1 cellular context compared by ENCODE assay signal in the genomic region with DNA sequence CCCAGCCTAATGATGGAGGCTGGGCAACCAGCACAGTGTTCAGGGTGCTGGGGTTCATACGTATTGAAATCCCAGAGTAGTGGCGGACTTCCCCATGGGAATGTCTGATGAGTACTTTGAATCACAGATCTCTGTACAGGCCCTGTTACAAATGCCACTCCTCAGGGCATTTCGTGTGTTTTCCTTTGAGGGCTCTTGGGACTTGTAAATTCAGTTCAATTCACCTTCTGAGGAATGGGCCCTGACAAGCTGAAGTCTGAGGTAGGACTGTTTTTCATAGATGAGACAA.
TF ChIP-seq lines count a peak whose summit lies in the region.

No MANE protein-coding gene starts in this region.

TF ChIP-seq in K562, 482 proteins besides CTCF, POLR2A, EP300 and RAD21 (continued from another document and continues in another):
- TF ChIP-seq, protein P1, sequence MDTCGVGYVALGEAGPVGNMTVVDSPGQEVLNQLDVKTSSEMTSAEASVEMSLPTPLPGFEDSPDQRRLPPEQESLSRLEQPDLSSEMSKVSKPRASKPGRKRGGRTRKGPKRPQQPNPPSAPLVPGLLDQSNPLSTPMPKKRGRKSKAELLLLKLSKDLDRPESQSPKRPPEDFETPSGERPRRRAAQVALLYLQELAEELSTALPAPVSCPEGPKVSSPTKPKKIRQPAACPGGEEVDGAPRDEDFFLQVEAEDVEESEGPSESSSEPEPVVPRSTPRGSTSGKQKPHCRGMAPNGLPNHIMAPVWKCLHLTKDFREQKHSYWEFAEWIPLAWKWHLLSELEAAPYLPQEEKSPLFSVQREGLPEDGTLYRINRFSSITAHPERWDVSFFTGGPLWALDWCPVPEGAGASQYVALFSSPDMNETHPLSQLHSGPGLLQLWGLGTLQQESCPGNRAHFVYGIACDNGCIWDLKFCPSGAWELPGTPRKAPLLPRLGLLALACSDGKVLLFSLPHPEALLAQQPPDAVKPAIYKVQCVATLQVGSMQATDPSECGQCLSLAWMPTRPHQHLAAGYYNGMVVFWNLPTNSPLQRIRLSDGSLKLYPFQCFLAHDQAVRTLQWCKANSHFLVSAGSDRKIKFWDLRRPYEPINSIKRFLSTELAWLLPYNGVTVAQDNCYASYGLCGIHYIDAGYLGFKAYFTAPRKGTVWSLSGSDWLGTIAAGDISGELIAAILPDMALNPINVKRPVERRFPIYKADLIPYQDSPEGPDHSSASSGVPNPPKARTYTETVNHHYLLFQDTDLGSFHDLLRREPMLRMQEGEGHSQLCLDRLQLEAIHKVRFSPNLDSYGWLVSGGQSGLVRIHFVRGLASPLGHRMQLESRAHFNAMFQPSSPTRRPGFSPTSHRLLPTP (IDR thresholded peaks at IDR 0.05; ENCODE audit: borderline replicate concordance, extremely low read depth, insufficient read length): no peak
- no peak for TF ChIP-seq ZNF212 (CRISPR knock-in tag; IDR thresholded peaks at IDR 0.05)
- no peak for TF ChIP-seq GTF2A2 (tag; IDR thresholded peaks at IDR 0.05)
- TF ChIP-seq PRPF4 (IDR thresholded peaks at IDR 0.05; ENCODE audit: insufficient read depth, low read depth, low read length, poor library complexity, severe bottlenecking): no peak
- TF ChIP-seq TBP (optimal IDR thresholded peaks at IDR 0.05; ENCODE audit: low read depth, low read length): peak; percentile 59
- TF ChIP-seq ARHGAP35 (IDR thresholded peaks at IDR 0.05; ENCODE audit: partially characterized antibody): no peak
- TF ChIP-seq TAF9B (IDR thresholded peaks at IDR 0.05; ENCODE audit: partially characterized antibody): peak; percentile 7
- TF ChIP-seq RFX7 (CRISPR knock-in tag; IDR thresholded peaks at IDR 0.05): no peak
- TF ChIP-seq, protein P2, sequence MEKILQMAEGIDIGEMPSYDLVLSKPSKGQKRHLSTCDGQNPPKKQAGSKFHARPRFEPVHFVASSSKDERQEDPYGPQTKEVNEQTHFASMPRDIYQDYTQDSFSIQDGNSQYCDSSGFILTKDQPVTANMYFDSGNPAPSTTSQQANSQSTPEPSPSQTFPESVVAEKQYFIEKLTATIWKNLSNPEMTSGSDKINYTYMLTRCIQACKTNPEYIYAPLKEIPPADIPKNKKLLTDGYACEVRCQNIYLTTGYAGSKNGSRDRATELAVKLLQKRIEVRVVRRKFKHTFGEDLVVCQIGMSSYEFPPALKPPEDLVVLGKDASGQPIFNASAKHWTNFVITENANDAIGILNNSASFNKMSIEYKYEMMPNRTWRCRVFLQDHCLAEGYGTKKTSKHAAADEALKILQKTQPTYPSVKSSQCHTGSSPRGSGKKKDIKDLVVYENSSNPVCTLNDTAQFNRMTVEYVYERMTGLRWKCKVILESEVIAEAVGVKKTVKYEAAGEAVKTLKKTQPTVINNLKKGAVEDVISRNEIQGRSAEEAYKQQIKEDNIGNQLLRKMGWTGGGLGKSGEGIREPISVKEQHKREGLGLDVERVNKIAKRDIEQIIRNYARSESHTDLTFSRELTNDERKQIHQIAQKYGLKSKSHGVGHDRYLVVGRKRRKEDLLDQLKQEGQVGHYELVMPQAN (IDR thresholded peaks at IDR 0.05; ENCODE audit: borderline replicate concordance): no peak
- TF ChIP-seq NFIX (CRISPR knock-in tag; IDR thresholded peaks at IDR 0.05; ENCODE audit: low read depth): no peak
- no peak for TF ChIP-seq LARP7 (IDR thresholded peaks at IDR 0.05)
- no peak for TF ChIP-seq SMARCA4 (IDR thresholded peaks at IDR 0.05)
- TF ChIP-seq ZNF436 (CRISPR knock-in tag; IDR thresholded peaks at IDR 0.05): no peak
- no peak for TF ChIP-seq ZNF76 (CRISPR knock-in tag; IDR thresholded peaks at IDR 0.05; ENCODE audit: borderline replicate concordance)
- TF ChIP-seq RBM14 (IDR thresholded peaks at IDR 0.05; ENCODE audit: borderline replicate concordance, insufficient read depth, low read depth, low read length): no peak
- TF ChIP-seq KHSRP (IDR thresholded peaks at IDR 0.05): no peak
- TF ChIP-seq CCNT2 (IDR thresholded peaks at IDR 0.05; ENCODE audit: borderline replicate concordance, extremely low read depth, insufficient read length, low read depth, low read length): no peak
- peak; percentile 20 for TF ChIP-seq SMAD1 (IDR thresholded peaks at IDR 0.05; ENCODE audit: low read depth, low read length, partially characterized antibody)
- no peak for TF ChIP-seq ZNF121 (CRISPR knock-in tag; conservative IDR thresholded peaks at IDR 0.05)
- TF ChIP-seq POLR3A (IDR thresholded peaks at IDR 0.05; ENCODE audit: borderline replicate concordance, extremely low read depth, insufficient read depth, insufficient read length): no peak
- TF ChIP-seq POLR2B (IDR thresholded peaks at IDR 0.05; ENCODE audit: low read depth, partially characterized antibody): peak; percentile 54
- no peak for TF ChIP-seq ZNF146 (CRISPR knock-in tag; IDR thresholded peaks at IDR 0.05; ENCODE audit: unreplicated experiment)
- TF ChIP-seq MCM5 (IDR thresholded peaks at IDR 0.05; ENCODE audit: low read depth): no peak
- no peak for TF ChIP-seq ZNF23 (CRISPR knock-in tag; IDR thresholded peaks at IDR 0.05)
- TF ChIP-seq, protein P3, sequence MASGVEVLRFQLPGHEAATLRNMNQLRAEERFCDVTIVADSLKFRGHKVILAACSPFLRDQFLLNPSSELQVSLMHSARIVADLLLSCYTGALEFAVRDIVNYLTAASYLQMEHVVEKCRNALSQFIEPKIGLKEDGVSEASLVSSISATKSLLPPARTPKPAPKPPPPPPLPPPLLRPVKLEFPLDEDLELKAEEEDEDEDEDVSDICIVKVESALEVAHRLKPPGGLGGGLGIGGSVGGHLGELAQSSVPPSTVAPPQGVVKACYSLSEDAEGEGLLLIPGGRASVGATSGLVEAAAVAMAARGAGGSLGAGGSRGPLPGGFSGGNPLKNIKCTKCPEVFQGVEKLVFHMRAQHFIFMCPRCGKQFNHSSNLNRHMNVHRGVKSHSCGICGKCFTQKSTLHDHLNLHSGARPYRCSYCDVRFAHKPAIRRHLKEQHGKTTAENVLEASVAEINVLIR (CRISPR knock-in tag; IDR thresholded peaks at IDR 0.05): no peak
- TF ChIP-seq ZFP36 (IDR thresholded peaks at IDR 0.05; ENCODE audit: low read depth, low read length, partially characterized antibody): no peak
- TF ChIP-seq EP400 (IDR thresholded peaks at IDR 0.05): no peak
- TF ChIP-seq ZEB2 (IDR thresholded peaks at IDR 0.05): no peak
- no peak for TF ChIP-seq NR3C1 (CRISPR knock-in tag; IDR thresholded peaks at IDR 0.05)
- no peak for TF ChIP-seq ZNF57 (CRISPR knock-in tag; IDR thresholded peaks at IDR 0.05)
- peak; percentile 0; the same call in 1 of the 2 replicates for TF ChIP-seq ZNF143 (CRISPR knock-in tag; IDR thresholded peaks at IDR 0.05)
- TF ChIP-seq, protein P4, sequence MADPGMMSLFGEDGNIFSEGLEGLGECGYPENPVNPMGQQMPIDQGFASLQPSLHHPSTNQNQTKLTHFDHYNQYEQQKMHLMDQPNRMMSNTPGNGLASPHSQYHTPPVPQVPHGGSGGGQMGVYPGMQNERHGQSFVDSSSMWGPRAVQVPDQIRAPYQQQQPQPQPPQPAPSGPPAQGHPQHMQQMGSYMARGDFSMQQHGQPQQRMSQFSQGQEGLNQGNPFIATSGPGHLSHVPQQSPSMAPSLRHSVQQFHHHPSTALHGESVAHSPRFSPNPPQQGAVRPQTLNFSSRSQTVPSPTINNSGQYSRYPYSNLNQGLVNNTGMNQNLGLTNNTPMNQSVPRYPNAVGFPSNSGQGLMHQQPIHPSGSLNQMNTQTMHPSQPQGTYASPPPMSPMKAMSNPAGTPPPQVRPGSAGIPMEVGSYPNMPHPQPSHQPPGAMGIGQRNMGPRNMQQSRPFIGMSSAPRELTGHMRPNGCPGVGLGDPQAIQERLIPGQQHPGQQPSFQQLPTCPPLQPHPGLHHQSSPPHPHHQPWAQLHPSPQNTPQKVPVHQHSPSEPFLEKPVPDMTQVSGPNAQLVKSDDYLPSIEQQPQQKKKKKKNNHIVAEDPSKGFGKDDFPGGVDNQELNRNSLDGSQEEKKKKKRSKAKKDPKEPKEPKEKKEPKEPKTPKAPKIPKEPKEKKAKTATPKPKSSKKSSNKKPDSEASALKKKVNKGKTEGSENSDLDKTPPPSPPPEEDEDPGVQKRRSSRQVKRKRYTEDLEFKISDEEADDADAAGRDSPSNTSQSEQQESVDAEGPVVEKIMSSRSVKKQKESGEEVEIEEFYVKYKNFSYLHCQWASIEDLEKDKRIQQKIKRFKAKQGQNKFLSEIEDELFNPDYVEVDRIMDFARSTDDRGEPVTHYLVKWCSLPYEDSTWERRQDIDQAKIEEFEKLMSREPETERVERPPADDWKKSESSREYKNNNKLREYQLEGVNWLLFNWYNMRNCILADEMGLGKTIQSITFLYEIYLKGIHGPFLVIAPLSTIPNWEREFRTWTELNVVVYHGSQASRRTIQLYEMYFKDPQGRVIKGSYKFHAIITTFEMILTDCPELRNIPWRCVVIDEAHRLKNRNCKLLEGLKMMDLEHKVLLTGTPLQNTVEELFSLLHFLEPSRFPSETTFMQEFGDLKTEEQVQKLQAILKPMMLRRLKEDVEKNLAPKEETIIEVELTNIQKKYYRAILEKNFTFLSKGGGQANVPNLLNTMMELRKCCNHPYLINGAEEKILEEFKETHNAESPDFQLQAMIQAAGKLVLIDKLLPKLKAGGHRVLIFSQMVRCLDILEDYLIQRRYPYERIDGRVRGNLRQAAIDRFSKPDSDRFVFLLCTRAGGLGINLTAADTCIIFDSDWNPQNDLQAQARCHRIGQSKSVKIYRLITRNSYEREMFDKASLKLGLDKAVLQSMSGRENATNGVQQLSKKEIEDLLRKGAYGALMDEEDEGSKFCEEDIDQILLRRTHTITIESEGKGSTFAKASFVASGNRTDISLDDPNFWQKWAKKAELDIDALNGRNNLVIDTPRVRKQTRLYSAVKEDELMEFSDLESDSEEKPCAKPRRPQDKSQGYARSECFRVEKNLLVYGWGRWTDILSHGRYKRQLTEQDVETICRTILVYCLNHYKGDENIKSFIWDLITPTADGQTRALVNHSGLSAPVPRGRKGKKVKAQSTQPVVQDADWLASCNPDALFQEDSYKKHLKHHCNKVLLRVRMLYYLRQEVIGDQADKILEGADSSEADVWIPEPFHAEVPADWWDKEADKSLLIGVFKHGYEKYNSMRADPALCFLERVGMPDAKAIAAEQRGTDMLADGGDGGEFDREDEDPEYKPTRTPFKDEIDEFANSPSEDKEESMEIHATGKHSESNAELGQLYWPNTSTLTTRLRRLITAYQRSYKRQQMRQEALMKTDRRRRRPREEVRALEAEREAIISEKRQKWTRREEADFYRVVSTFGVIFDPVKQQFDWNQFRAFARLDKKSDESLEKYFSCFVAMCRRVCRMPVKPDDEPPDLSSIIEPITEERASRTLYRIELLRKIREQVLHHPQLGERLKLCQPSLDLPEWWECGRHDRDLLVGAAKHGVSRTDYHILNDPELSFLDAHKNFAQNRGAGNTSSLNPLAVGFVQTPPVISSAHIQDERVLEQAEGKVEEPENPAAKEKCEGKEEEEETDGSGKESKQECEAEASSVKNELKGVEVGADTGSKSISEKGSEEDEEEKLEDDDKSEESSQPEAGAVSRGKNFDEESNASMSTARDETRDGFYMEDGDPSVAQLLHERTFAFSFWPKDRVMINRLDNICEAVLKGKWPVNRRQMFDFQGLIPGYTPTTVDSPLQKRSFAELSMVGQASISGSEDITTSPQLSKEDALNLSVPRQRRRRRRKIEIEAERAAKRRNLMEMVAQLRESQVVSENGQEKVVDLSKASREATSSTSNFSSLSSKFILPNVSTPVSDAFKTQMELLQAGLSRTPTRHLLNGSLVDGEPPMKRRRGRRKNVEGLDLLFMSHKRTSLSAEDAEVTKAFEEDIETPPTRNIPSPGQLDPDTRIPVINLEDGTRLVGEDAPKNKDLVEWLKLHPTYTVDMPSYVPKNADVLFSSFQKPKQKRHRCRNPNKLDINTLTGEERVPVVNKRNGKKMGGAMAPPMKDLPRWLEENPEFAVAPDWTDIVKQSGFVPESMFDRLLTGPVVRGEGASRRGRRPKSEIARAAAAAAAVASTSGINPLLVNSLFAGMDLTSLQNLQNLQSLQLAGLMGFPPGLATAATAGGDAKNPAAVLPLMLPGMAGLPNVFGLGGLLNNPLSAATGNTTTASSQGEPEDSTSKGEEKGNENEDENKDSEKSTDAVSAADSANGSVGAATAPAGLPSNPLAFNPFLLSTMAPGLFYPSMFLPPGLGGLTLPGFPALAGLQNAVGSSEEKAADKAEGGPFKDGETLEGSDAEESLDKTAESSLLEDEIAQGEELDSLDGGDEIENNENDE (IDR thresholded peaks at IDR 0.05; ENCODE audit: low read depth, low read length): no peak
- no peak for TF ChIP-seq PCBP2 (IDR thresholded peaks at IDR 0.05; ENCODE audit: low read depth, low read length, poor library complexity, severe bottlenecking)
- no peak for TF ChIP-seq HOXB6 (CRISPR knock-in tag; IDR thresholded peaks at IDR 0.05; ENCODE audit: borderline replicate concordance)
- no peak for TF ChIP-seq DPF2 (IDR thresholded peaks at IDR 0.05)
- TF ChIP-seq ELF2 (CRISPR knock-in tag; IDR thresholded peaks at IDR 0.05): no peak
- TF ChIP-seq, protein P5, sequence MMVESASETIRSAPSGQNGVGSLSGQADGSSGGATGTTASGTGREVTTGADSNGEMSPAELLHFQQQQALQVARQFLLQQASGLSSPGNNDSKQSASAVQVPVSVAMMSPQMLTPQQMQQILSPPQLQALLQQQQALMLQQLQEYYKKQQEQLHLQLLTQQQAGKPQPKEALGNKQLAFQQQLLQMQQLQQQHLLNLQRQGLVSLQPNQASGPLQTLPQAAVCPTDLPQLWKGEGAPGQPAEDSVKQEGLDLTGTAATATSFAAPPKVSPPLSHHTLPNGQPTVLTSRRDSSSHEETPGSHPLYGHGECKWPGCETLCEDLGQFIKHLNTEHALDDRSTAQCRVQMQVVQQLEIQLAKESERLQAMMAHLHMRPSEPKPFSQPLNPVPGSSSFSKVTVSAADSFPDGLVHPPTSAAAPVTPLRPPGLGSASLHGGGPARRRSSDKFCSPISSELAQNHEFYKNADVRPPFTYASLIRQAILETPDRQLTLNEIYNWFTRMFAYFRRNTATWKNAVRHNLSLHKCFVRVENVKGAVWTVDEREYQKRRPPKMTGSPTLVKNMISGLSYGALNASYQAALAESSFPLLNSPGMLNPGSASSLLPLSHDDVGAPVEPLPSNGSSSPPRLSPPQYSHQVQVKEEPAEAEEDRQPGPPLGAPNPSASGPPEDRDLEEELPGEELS (CRISPR knock-in tag; IDR thresholded peaks at IDR 0.05; ENCODE audit: borderline replicate concordance): 0 out of 2 replicates have a peak, but pooled peaks have one; percentile 6
- TF ChIP-seq ZZZ3 (IDR thresholded peaks at IDR 0.05): no peak
- TF ChIP-seq, protein P6, sequence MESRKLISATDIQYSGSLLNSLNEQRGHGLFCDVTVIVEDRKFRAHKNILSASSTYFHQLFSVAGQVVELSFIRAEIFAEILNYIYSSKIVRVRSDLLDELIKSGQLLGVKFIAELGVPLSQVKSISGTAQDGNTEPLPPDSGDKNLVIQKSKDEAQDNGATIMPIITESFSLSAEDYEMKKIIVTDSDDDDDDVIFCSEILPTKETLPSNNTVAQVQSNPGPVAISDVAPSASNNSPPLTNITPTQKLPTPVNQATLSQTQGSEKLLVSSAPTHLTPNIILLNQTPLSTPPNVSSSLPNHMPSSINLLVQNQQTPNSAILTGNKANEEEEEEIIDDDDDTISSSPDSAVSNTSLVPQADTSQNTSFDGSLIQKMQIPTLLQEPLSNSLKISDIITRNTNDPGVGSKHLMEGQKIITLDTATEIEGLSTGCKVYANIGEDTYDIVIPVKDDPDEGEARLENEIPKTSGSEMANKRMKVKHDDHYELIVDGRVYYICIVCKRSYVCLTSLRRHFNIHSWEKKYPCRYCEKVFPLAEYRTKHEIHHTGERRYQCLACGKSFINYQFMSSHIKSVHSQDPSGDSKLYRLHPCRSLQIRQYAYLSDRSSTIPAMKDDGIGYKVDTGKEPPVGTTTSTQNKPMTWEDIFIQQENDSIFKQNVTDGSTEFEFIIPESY (CRISPR knock-in tag; IDR thresholded peaks at IDR 0.05): 0 out of 2 replicates have a peak, but pooled peaks have one; percentile 4
